In genomic region chr6:110710115-110710514, GRCh38 we compare ENCODE assay signal across 31 cellular contexts.
"Had no signal": no experiment of that assay in that cellular context is flagged by ENCODE, and none has a peak within 500 bp of the region (broad histone marks: within the 10 kb centered on the region; RNA-seq: fewer than 3 reads in every experiment).

No MANE protein-coding gene starts in this region.

- DNase-seq: activated CD4-positive, alpha-beta T cell treated with anti-CD3 and anti-CD28 coated beads for 48 hours; activated CD4-positive, alpha-beta T cell treated with anti-CD3 and anti-CD28 coated beads, Interleukin-2, amount 50 U/mL, for 48 hours; activated CD8-positive, alpha-beta memory T cell treated with anti-CD3 and anti-CD28 coated beads for 24 hours; activated effector memory CD4-positive, alpha-beta T cell treated with Interleukin-2 at 50 U/mL for 16 hours; activated naive CD4-positive, alpha-beta T cell treated with Interleukin-2 at 50 U/mL for 16 hours; activated naive CD8-positive, alpha-beta T cell treated with anti-CD3 and anti-CD28 coated beads for 36 hours; adrenal gland; cortex of kidney; gastrocnemius medialis; glutamatergic neuron; left ventricle myocardium superior; mucosa of descending colon; occipital lobe; posterior cingulate gyrus; right cardiac atrium; stimulated activated CD4-positive, alpha-beta T cell treated with anti-CD3 and anti-CD28 coated beads, Interleukin-1b, Interleukin-23, amount 100 ng/mL, for 48 hours; stimulated activated CD4-positive, alpha-beta T cell treated with anti-CD3 and anti-CD28 coated beads, Interleukin-4, amount 100 ng/mL, for 4 hours; stimulated activated CD8-positive, alpha-beta memory T cell treated with anti-CD3 and anti-CD28 coated beads, Interleukin-4, amount 100 ng/mL, for 48 hours; stomach; T-helper 9 cell had no signal

- H3K27ac Mint-ChIP-seq: activated naive CD8-positive, alpha-beta T cell treated with anti-CD3 and anti-CD28 coated beads for 36 hours; stimulated activated memory B cell treated with anti-CD40 and anti-IgM and Interleukin-4, amounts not matched to agents 10 μg/mL and 1 μg/mL and 100 μg/mL, for 72 hours; T-helper 1 cell treated with Interleukin-12 subunit alpha and Interleukin-12 subunit beta and Interleukin-4 antibody, amounts not matched to agents 30 μg/mL and 1 μg/mL, for 36 hours had no signal

- H3K4me3 ChIP-seq: adrenal gland, ascending aorta, cardiac muscle cell, esophagus muscularis mucosa, gastrocnemius medialis, mucosa of descending colon, skin epidermis, stomach, suprapubic skin, tibial nerve had no signal

- H3K27me3 ChIP-seq: adrenal gland, ascending aorta, cardiac muscle cell, esophagus muscularis mucosa, gastrocnemius medialis, stomach, suprapubic skin, tibial nerve had no signal

- H3K4me3 Mint-ChIP-seq: activated naive CD8-positive, alpha-beta T cell treated with anti-CD3 and anti-CD28 coated beads for 36 hours; brain; neural crest cell; stimulated activated memory B cell treated with anti-CD40 and anti-IgM and Interleukin-4, amounts not matched to agents 10 μg/mL and 1 μg/mL and 100 μg/mL, for 72 hours; T-helper 1 cell treated with Interleukin-12 subunit alpha and Interleukin-12 subunit beta and Interleukin-4 antibody, amounts not matched to agents 30 μg/mL and 1 μg/mL, for 36 hours had no signal

- H3K36me3 ChIP-seq: adrenal gland, ascending aorta, cardiac muscle cell, esophagus muscularis mucosa, gastrocnemius medialis, stomach, suprapubic skin, tibial nerve had no signal

- H3K9me3 ChIP-seq: adrenal gland, ascending aorta, esophagus muscularis mucosa, gastrocnemius medialis, mucosa of descending colon, stomach, suprapubic skin, tibial nerve had no signal

- H3K9me3 Mint-ChIP-seq: activated naive CD8-positive, alpha-beta T cell treated with anti-CD3 and anti-CD28 coated beads for 36 hours; stimulated activated memory B cell treated with anti-CD40 and anti-IgM and Interleukin-4, amounts not matched to agents 10 μg/mL and 1 μg/mL and 100 μg/mL, for 72 hours; T-helper 1 cell treated with Interleukin-12 subunit alpha and Interleukin-12 subunit beta and Interleukin-4 antibody, amounts not matched to agents 30 μg/mL and 1 μg/mL, for 36 hours had no signal

- H3K27me3 Mint-ChIP-seq: activated naive CD8-positive, alpha-beta T cell treated with anti-CD3 and anti-CD28 coated beads for 36 hours; brain; stimulated activated memory B cell treated with anti-CD40 and anti-IgM and Interleukin-4, amounts not matched to agents 10 μg/mL and 1 μg/mL and 100 μg/mL, for 72 hours had no signal

- H3K27ac ChIP-seq: adrenal gland, ascending aorta, cardiac muscle cell, esophagus muscularis mucosa, gastrocnemius medialis, skin epidermis, stomach, suprapubic skin, tibial nerve, VCaP had no signal

- H3K36me3 Mint-ChIP-seq: activated naive CD8-positive, alpha-beta T cell treated with anti-CD3 and anti-CD28 coated beads for 36 hours had no signal

- H3K4me1 Mint-ChIP-seq: activated naive CD8-positive, alpha-beta T cell treated with anti-CD3 and anti-CD28 coated beads for 36 hours had no signal

- H3K4me1 ChIP-seq: adrenal gland, ascending aorta, esophagus muscularis mucosa, gastrocnemius medialis, stomach, suprapubic skin had no signal

- ATAC-seq: gastrocnemius medialis; left ventricle myocardium superior; mucosa of descending colon; right cardiac atrium; stimulated activated memory B cell treated with anti-CD40 and anti-IgM and Interleukin-4, amounts not matched to agents 10 μg/mL and 1 μg/mL and 100 μg/mL, for 72 hours had no signal
